ENCODE assay signal across 26 cellular contexts in the genomic region with DNA sequence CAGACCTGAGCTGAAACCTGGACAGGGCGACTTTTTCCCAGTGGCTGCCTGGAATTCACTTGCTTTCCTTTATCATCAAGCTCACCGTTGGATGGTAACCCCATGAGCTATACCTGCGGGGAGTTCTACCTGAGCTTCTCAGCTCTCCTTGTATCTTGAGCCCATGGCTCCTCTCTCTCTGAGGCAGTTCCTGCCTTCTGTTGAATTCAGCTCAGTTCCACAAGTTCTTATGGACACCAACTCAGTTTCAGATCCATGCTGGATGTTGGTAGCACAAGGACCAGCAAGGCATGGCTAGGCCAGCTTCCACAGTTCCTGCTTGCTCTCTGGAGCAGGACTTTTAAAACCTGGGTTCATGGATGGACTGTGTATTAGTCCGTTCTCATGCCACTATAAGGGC.
"Had no signal": no experiment of that assay in that cellular context is flagged by ENCODE, and none has a peak within 500 bp of the region (broad histone marks: within the 10 kb centered on the region; RNA-seq: fewer than 3 reads in every experiment).

No MANE protein-coding gene starts in this region.

- H3K27ac ChIP-seq: brain microvascular endothelial cell, esophagus muscularis mucosa, foreskin keratinocyte, gastrocnemius medialis had no signal

- H3K27ac Mint-ChIP-seq: activated CD4-positive, alpha-beta memory T cell treated with anti-CD3 and anti-CD28 coated beads for 36 hours; activated CD4-positive, alpha-beta T cell treated with anti-CD3 and anti-CD28 coated beads for 36 hours; activated CD4-positive, alpha-beta T cell treated with anti-CD3 and anti-CD28 coated beads, Interleukin-2, amount 10 ng/mL, durations not matched to agents 24 days and 14 days; activated CD8-positive, alpha-beta T cell treated with anti-CD3 and anti-CD28 coated beads, Interleukin-2, amount 10 ng/mL, durations not matched to agents 7 days and 5 days; effector memory CD8-positive, alpha-beta T cell had no signal

- DNase-seq: activated CD4-positive, alpha-beta memory T cell treated with anti-CD3 and anti-CD28 coated beads for 36 hours; activated CD4-positive, alpha-beta T cell treated with anti-CD3 and anti-CD28 coated beads for 36 hours; activated CD4-positive, alpha-beta T cell treated with anti-CD3 and anti-CD28 coated beads, Interleukin-2, amount 10 ng/mL, durations not matched to agents 24 days and 14 days; activated CD4-positive, CD25-positive, alpha-beta regulatory T cell; activated CD4-positive, CD25-positive, alpha-beta regulatory T cell treated with anti-CD3 and anti-CD28 coated beads, Interleukin-2, amount 50 U/mL, for 72 hours; activated CD8-positive, alpha-beta T cell treated with anti-CD3 and anti-CD28 coated beads, Interleukin-2, amount 10 ng/mL, durations not matched to agents 7 days and 5 days; activated effector memory CD4-positive, alpha-beta T cell treated with Interleukin-2 at 50 U/mL for 16 hours; activated gamma-delta T cell treated with Interleukin-2 at 50 U/mL for 16 hours; activated naive CD4-positive, alpha-beta T cell treated with anti-CD3 and anti-CD28 coated beads, Interleukin-2, amount 50 U/mL, for 16 hours; activated naive CD4-positive, alpha-beta T cell treated with Interleukin-2 at 50 U/mL for 16 hours; activated T-cell treated with anti-CD3 and anti-CD28 coated beads, Interleukin-2, amount 50 U/mL, for 4 hours; amniotic stem cell; anterior cingulate cortex; brain microvascular endothelial cell; caudate nucleus; cortex of kidney; dermis blood vessel endothelial cell; effector CD4-positive, alpha-beta T cell; effector memory CD8-positive, alpha-beta T cell; erythroblast; foreskin keratinocyte; gastrocnemius medialis; T-helper 2 cell had no signal

- H3K4me1 ChIP-seq: foreskin keratinocyte had no signal

- H3K9me3 ChIP-seq: esophagus muscularis mucosa, gastrocnemius medialis had no signal

- H3K9me3 Mint-ChIP-seq: activated CD4-positive, alpha-beta memory T cell treated with anti-CD3 and anti-CD28 coated beads for 36 hours; activated CD4-positive, alpha-beta T cell treated with anti-CD3 and anti-CD28 coated beads, Interleukin-2, amount 10 ng/mL, durations not matched to agents 24 days and 14 days; activated T-cell treated with anti-CD3 and anti-CD28 coated beads, Interleukin-2, amount 50 U/mL, for 4 hours; activated T-helper 17 cell treated with anti-CD3 and anti-CD28 coated beads, Interleukin-2, amount 50 U/mL, for 72 hours; effector memory CD8-positive, alpha-beta T cell had no signal

- H3K27me3 ChIP-seq: brain microvascular endothelial cell, esophagus muscularis mucosa, gastrocnemius medialis had no signal

- H3K4me3 ChIP-seq: esophagus muscularis mucosa, gastrocnemius medialis had no signal

- H3K36me3 Mint-ChIP-seq: activated CD4-positive, alpha-beta memory T cell treated with anti-CD3 and anti-CD28 coated beads for 36 hours; activated naive CD8-positive, alpha-beta T cell had no signal

- H3K4me1 Mint-ChIP-seq: activated CD4-positive, alpha-beta T cell treated with anti-CD3 and anti-CD28 coated beads for 36 hours; activated T-helper 17 cell treated with anti-CD3 and anti-CD28 coated beads, Interleukin-2, amount 50 U/mL, for 72 hours had no signal

- ATAC-seq: activated CD4-positive, alpha-beta T cell treated with anti-CD3 and anti-CD28 coated beads for 36 hours; activated CD8-positive, alpha-beta T cell treated with anti-CD3 and anti-CD28 coated beads, Interleukin-2, amount 10 ng/mL, durations not matched to agents 7 days and 5 days; activated T-cell treated with anti-CD3 and anti-CD28 coated beads, Interleukin-2, amount 50 U/mL, for 4 hours; activated T-helper 17 cell treated with anti-CD3 and anti-CD28 coated beads, Interleukin-2, amount 50 U/mL, for 72 hours; effector memory CD8-positive, alpha-beta T cell; foreskin keratinocyte; gastrocnemius medialis had no signal

- H3K4me3 Mint-ChIP-seq: activated CD4-positive, alpha-beta memory T cell treated with anti-CD3 and anti-CD28 coated beads for 36 hours; activated CD4-positive, alpha-beta T cell treated with anti-CD3 and anti-CD28 coated beads for 36 hours; activated CD4-positive, alpha-beta T cell treated with anti-CD3 and anti-CD28 coated beads, Interleukin-2, amount 10 ng/mL, durations not matched to agents 24 days and 14 days; activated CD8-positive, alpha-beta T cell treated with anti-CD3 and anti-CD28 coated beads, Interleukin-2, amount 10 ng/mL, durations not matched to agents 7 days and 5 days; activated naive CD8-positive, alpha-beta T cell; activated T-cell treated with anti-CD3 and anti-CD28 coated beads, Interleukin-2, amount 50 U/mL, for 4 hours; activated T-helper 17 cell treated with anti-CD3 and anti-CD28 coated beads, Interleukin-2, amount 50 U/mL, for 72 hours; effector memory CD8-positive, alpha-beta T cell had no signal

- H3K36me3 ChIP-seq: brain microvascular endothelial cell, esophagus muscularis mucosa, gastrocnemius medialis had no signal
